ENCODE assay signal across 9 cellular contexts in the genomic region with DNA sequence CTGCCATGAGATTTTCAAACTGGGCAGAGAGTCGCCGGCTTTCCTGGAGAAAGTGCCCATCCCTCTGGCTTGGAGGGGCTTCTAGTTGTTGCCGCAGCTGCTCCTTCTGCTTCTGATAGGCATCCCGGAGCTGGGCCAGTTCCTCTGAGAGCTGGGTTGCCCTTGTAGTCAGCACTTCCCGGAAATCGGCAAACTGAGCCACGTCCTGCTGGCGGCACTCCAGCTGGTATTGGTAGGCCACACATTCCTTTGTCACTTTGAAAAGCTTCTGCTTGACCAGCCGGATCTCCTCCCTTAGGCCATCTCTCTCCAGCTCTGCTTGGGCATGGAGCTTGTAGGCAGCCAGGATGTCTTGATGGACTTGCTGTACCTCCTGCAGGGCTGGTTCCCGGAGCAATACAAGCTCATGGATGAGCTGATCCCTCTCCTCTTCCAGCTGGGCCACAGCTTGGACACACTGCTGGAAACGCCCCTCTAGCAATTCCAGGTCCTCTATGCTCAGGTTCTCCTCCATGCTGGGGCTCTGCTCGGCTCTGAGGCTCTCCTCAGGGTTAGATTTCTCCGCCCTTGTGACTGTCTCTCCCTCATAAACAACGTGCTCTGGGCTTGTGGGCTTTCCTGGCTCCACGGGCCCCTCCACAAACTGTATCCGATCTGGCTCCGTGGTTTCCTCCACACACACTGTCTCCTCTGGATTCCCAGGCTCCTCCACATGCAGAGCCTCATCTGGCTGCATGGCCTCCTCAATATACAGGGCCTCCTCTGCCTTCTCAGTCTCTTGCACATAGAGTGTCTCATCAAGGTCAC. TPM values are rescaled to one million over a fixed set of nuclear protein-coding genes. Genes with fewer than 3 reads are reported as not detected.
DNase-seq lines count a peak whose midpoint lies in the region; ATAC-seq and TF ChIP-seq lines count a peak whose summit lies in the region.
"Had no signal": no experiment of that assay in that cellular context is flagged by ENCODE, and none has a peak within 500 bp of the region (broad histone marks: within the 10 kb centered on the region; RNA-seq: fewer than 3 reads in every experiment).

No MANE protein-coding gene starts in this region.

- H3K27ac Mint-ChIP-seq in chondrocyte (ENCODE audit: unreplicated experiment) = peak overlapping the region; percentile 71
- H3K27ac Mint-ChIP-seq: CD4-positive, alpha-beta T cell had no signal

- peaks cover 29% of the 10 kb centered on the region for H3K36me3 Mint-ChIP-seq in chondrocyte (ENCODE audit: low read depth)

- no peaks in the 10 kb centered on the region for H3K9me3 ChIP-seq in lung (ENCODE audit: control insufficient read depth in 2 of 2, insufficient read depth in 1 of 2, low read length in 1 of 2)

- H3K79me2 ChIP-seq in ACC112 (ENCODE audit: control insufficient read depth, insufficient read depth, low read length, unreplicated experiment) = peaks cover 9% of the 10 kb centered on the region

- H3K4me1 Mint-ChIP-seq in chondrocyte (ENCODE audit: low read depth) = peaks cover 41% of the 10 kb centered on the region

- H3K36me3 ChIP-seq in ACC112 (ENCODE audit: insufficient read depth, low read length) (0 out of 2 replicates have a peak, but pooled peaks cover 3% of the 10 kb centered on the region), lung (ENCODE audit: control insufficient read depth in 2 of 2, insufficient read depth in 2 of 2, low read length in 2 of 2) (peaks cover 0 to 7% of the 10 kb centered on the region in 2 donors)

- no peak overlapping the region for H3K4me3 Mint-ChIP-seq in chondrocyte (ENCODE audit: unreplicated experiment)
- H3K4me3 Mint-ChIP-seq: CD4-positive, alpha-beta T cell had no signal

- peaks cover 2% of the 10 kb centered on the region for H3K9me3 Mint-ChIP-seq in chondrocyte (ENCODE audit: low read depth)
- H3K9me3 Mint-ChIP-seq: CD4-positive, alpha-beta T cell had no signal

- ATAC-seq in lung (ENCODE audit: insufficient read depth, low FRiP score) (no peak), GM18861 (IDR thresholded peaks at IDR 0.05; ENCODE audit: unreplicated experiment) (no peak)

- DNase-seq in LNCaP clone FGC (ENCODE audit: low read depth) (peak; percentile 51), chondrocyte (ENCODE audit: low spot score) (peak; percentile 74), lung (ENCODE audit: low spot score) (peak; percentile 60), NCI-H187 treated with DMSO at 0.1 percent for 48 hours (lab: John Stamatoyannopoulos, UW) (no peak), NCI-H1417 treated with DMSO at 0.1 percent for 48 hours (lab: John Stamatoyannopoulos, UW) (no peak)
- DNase-seq in activated effector memory CD4-positive, alpha-beta T cell treated with anti-CD3 and anti-CD28 coated beads, Interleukin-2, amount 50 U/mL, for 16 hours = no peak
- DNase-seq: CD4-positive, alpha-beta T cell had no signal

- H3K27ac ChIP-seq in ACC112 (ENCODE audit: low read depth, low read length) (peak overlapping the region; percentile 22), lung (ENCODE audit: low read depth in 1 of 2, low read length in 1 of 2) (peak overlapping the region in 1 of 2 donors; percentile 28)

- TF ChIP-seq CTCF in LNCaP clone FGC (IDR thresholded peaks at IDR 0.05; ENCODE audit: control insufficient read depth, extremely low read depth, insufficient read depth) = no peak
- TF ChIP-seq CTCF in chondrocyte (IDR thresholded peaks at IDR 0.05) = no peak
- TF ChIP-seq CTCF in lung (IDR thresholded peaks at IDR 0.05; ENCODE audit: control extremely low read depth, extremely low read depth) = no peak

- 51 to 63% methylated on average over 17 of the region's 17 CpGs for WGBS in lung, 2 donors

- H3K4me1 ChIP-seq in ACC112 (ENCODE audit: control insufficient read depth, insufficient read depth, low read length, unreplicated experiment) (peaks cover 17% of the 10 kb centered on the region), lung (ENCODE audit: control insufficient read depth in 2 of 2, insufficient read depth in 2 of 2, low read length in 2 of 2) (peaks cover 0 to 14% of the 10 kb centered on the region in 2 donors)

- H3K27me3 ChIP-seq in ACC112 (ENCODE audit: insufficient read depth, low read length) (no peaks in the 10 kb centered on the region), lung (ENCODE audit: control insufficient read depth, insufficient read depth) (no peaks in the 10 kb centered on the region)

- H2AFZ ChIP-seq in ACC112 (ENCODE audit: low read length, unreplicated experiment) = no peak overlapping the region

- no peak overlapping the region for H3K4me3 ChIP-seq in ACC112 (ENCODE audit: low read depth, low read length)
- no peak overlapping the region for H3K4me3 ChIP-seq in LNCaP clone FGC (ENCODE audit: low read depth, low read length)
- H3K4me3 ChIP-seq in lung = no peak overlapping the region

- no peaks in the 10 kb centered on the region for H3K27me3 Mint-ChIP-seq in chondrocyte (ENCODE audit: low read depth)

RNA-seq across cellular contexts. Expression of gene SYNC, which starts 7.3 kb away (rescaled TPM):
- total RNA-seq in chondrocyte (66.8 to 72.5 TPM (median 71.8 TPM) in 3 replicates), lung (10 to 100 TPM in 1 of 2 donors, 1 to 10 TPM in 1; 6.0 to 15.4 TPM)
- 1 to 10 TPM; 2.0 to 5.4 TPM for polyA plus RNA-seq in lung
- total RNA-seq: CD4-positive, alpha-beta T cell had no signal

RNA-seq across cellular contexts. Expression of gene RBBP4, which starts 44.3 kb away (rescaled TPM):
- total RNA-seq in chondrocyte = 155 to 194 TPM (median 156 TPM) in 3 replicates
- 100 to 1,000 TPM; 151 to 205 TPM for total RNA-seq in lung
- polyA plus RNA-seq in lung = 10 to 100 TPM; 37.7 to 63.5 TPM

RNA-seq across cellular contexts. Expression of gene ZBTB8OS, which starts 45.0 kb away (rescaled TPM):
- total RNA-seq in chondrocyte = 30.0 to 41.1 TPM (median 36.7 TPM) in 3 replicates
- total RNA-seq in lung = 10 to 100 TPM; 26.7 to 40.1 TPM
- 10 to 100 TPM; 52.5 to 86.1 TPM for polyA plus RNA-seq in lung

Comparison
In these comparisons a context has a peak if more than half of its experiments do, and no peak if none do; other contexts are left out.
1. DNase-seq: peak in LNCaP clone FGC (single experiment), chondrocyte (single experiment) and lung (single experiment); none in NCI-H187 treated with DMSO at 0.1 percent for 48 hours (single experiment), NCI-H1417 treated with DMSO at 0.1 percent for 48 hours (single experiment) and activated effector memory CD4-positive, alpha-beta T cell treated with anti-CD3 and anti-CD28 coated beads, Interleukin-2, amount 50 U/mL, for 16 hours (single experiment).